12 cellular contexts compared by ENCODE assay signal in the genomic region with DNA sequence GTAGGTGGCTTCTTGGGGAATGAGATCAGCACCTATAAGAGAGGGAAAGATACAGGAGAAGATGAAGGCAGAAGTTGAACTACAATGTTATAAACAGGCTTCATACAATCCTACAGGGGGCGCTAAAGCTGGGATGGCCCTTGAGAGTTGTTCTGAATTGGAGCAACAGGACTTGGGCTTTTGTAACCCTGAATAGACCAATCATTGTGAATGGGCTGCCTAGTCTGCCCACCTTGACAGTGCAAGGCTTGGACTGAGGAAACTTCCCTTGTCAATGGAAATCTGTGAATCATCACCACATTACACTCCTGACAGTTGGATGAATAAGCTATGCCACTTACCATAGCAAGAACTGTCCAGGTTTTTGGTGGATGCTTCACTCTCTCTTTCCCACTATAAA.
DNase-seq lines count a peak whose midpoint lies in the region; ATAC-seq, FAIRE-seq and TF ChIP-seq lines count a peak whose summit lies in the region.
"Had no signal": no experiment of that assay in that cellular context is flagged by ENCODE, and none has a peak within 500 bp of the region (broad histone marks: within the 10 kb centered on the region; RNA-seq: fewer than 3 reads in every experiment).

No MANE protein-coding gene starts in this region.

- H3K79me2 ChIP-seq in HepG2 (ENCODE audit: insufficient read depth, low read length) (no peaks in the 10 kb centered on the region), smooth muscle cell (ENCODE audit: low read depth) (no peaks in the 10 kb centered on the region)

- TF ChIP-seq EP300 in HepG2 (IDR thresholded peaks at IDR 0.05; ENCODE audit: low read depth in 2 of 2, low read length in 2 of 2) (no peak), HepG2 (CRISPR knock-in tag; IDR thresholded peaks at IDR 0.05; ENCODE audit: borderline replicate concordance) (no peak)

- no peaks in the 10 kb centered on the region for H3F3A ChIP-seq in smooth muscle cell (ENCODE audit: low read depth)

- no peaks in the 10 kb centered on the region; a peak in 1 of 5 replicates for H3K27me3 ChIP-seq in HepG2 (ENCODE audit: control insufficient read depth in 1 of 2, insufficient read depth in 2 of 2, low read length in 2 of 2)
- no peaks in the 10 kb centered on the region for H3K27me3 ChIP-seq in right lobe of liver
- H3K27me3 ChIP-seq in smooth muscle cell (ENCODE audit: low read depth) = no peaks in the 10 kb centered on the region
- no peaks in the 10 kb centered on the region for H3K27me3 ChIP-seq in colonic mucosa
- H3K27me3 ChIP-seq: BLaER1 had no signal

- intact Hi-C loops in HepG2 (cut with micrococcal nuclease; ENCODE audit: unreplicated experiment) = loop anchor here (10.0 kb wide), 1 partner anchor 99 kb away; no protein-coding TSS in a partner anchor
- intact Hi-C loops in right lobe of liver (cut with DNase I) = no loop called here
- intact Hi-C loops in colonic mucosa (cut with DNase I) = no loop called here

- TF ChIP-seq POLR2A in HepG2 (IDR thresholded peaks at IDR 0.05; ENCODE audit: insufficient read depth in 1 of 2, low read depth in 2 of 2, low read length in 2 of 2) = no peak
- TF ChIP-seq POLR2A in right lobe of liver (IDR thresholded peaks at IDR 0.05) = no peak

- no peak for FAIRE-seq in HepG2 (lab: Jason Lieb, UNC)

- peak; percentile 9 for DNase-seq in HepG2 (ENCODE audit: low spot score)
- no peak for DNase-seq in right lobe of liver
- DNase-seq in NAMALWA (ENCODE audit: low spot score) = peak; percentile 41
- no peak for DNase-seq in choroid plexus epithelial cell (ENCODE audit: low read depth)
- DNase-seq in smooth muscle cell (lab: John Stamatoyannopoulos, UW; ENCODE audit: unreplicated experiment) = no peak
- DNase-seq in NCI-H2227 treated with DMSO at 0.1 percent for 48 hours (lab: John Stamatoyannopoulos, UW) = no peak
- no peak for DNase-seq in colonic mucosa
- no peak for DNase-seq in coronary artery (ENCODE audit: low spot score)
- DNase-seq: NCI-H510A treated with DMSO at 0.1 percent for 48 hours, T-cell had no signal

- POLR2A ChIA-PET in HepG2 (lab: Yijun Ruan, JAX) = no interaction called here

- 0% methylated on average over 1 of the region's 1 CpG for WGBS in HepG2 (ENCODE audit: low lambda C conversion rate)
- WGBS in right lobe of liver (ENCODE audit: insufficient coverage, low coverage, low lambda C conversion rate, missing lambda C conversion rate) = 20% methylated on average over 1 of the region's 1 CpG
- WGBS in smooth muscle cell (ENCODE audit: low lambda C conversion rate) = 0% methylated on average over 1 of the region's 1 CpG

- ATAC-seq in HepG2 = no peak; the same call in 2 of the 3 replicates
- ATAC-seq in right lobe of liver = no peak
- ATAC-seq: T-cell had no signal

- TF ChIP-seq CTCF in HepG2 (CRISPR knock-in tag; IDR thresholded peaks at IDR 0.05) (peak; percentile 26; the same call in 1 of the 2 replicates), right lobe of liver (IDR thresholded peaks at IDR 0.05) (peak in 2 of 4 donors; percentile 12 to 21), choroid plexus epithelial cell (conservative IDR thresholded peaks at IDR 0.05; ENCODE audit: low read depth, low read length) (peak; percentile 30), smooth muscle cell (IDR thresholded peaks at IDR 0.05; ENCODE audit: borderline replicate concordance, insufficient read depth, poor library complexity, severe bottlenecking) (peak; percentile 27), colonic mucosa (IDR thresholded peaks at IDR 0.05) (no peak), coronary artery (IDR thresholded peaks at IDR 0.05) (no peak)

- no peaks in the 10 kb centered on the region for H3K36me3 ChIP-seq in HepG2 (replicated peaks in 1 of 2; ENCODE audit: control insufficient read depth in 1 of 2, insufficient read depth in 2 of 2, low read length in 2 of 2)
- H3K36me3 ChIP-seq in right lobe of liver = no peaks in the 10 kb centered on the region
- H3K36me3 ChIP-seq in smooth muscle cell (ENCODE audit: low read depth) = no peaks in the 10 kb centered on the region
- H3K36me3 ChIP-seq in colonic mucosa = no peaks in the 10 kb centered on the region
- H3K36me3 ChIP-seq: BLaER1 had no signal

- no peaks in the 10 kb centered on the region for H3K9me3 ChIP-seq in HepG2 (ENCODE audit: low read length)
- H3K9me3 ChIP-seq in right lobe of liver = no peaks in the 10 kb centered on the region
- H3K9me3 ChIP-seq in smooth muscle cell (replicated peaks; ENCODE audit: low read depth) = no peaks in the 10 kb centered on the region
- no peaks in the 10 kb centered on the region for H3K9me3 ChIP-seq in colonic mucosa
- H3K9me3 ChIP-seq: BLaER1 had no signal

- H3K4me1 ChIP-seq in HepG2 (ENCODE audit: insufficient read depth, low read length) (no peaks in the 10 kb centered on the region), right lobe of liver (no peaks in the 10 kb centered on the region), smooth muscle cell (ENCODE audit: low read depth) (no peaks in the 10 kb centered on the region), colonic mucosa (no peaks in the 10 kb centered on the region)
- H3K4me1 ChIP-seq: BLaER1 had no signal

- in situ Hi-C loops in HepG2 (cut with HindIII; ENCODE audit: extremely low pct_ligation_motif_present, low pct_unique_long_range_greater_than_20kb) = no loop called here

- CTCF ChIA-PET in HepG2 (lab: Yijun Ruan, JAX; ENCODE audit: low intra/inter-chr PET ratio, low total read pairs) = no interaction called here

- H4K20me1 ChIP-seq in HepG2 (ENCODE audit: insufficient read depth, low read length) (no peaks in the 10 kb centered on the region), smooth muscle cell (ENCODE audit: low read depth) (no peaks in the 10 kb centered on the region)
- H4K20me1 ChIP-seq: BLaER1 had no signal

- H2AFZ ChIP-seq in HepG2 (ENCODE audit: low read length) (no peak overlapping the region), smooth muscle cell (ENCODE audit: low read depth) (no peak overlapping the region)

- H3K9ac ChIP-seq in HepG2 (ENCODE audit: insufficient read depth, low read depth, low read length) = no peak overlapping the region
- H3K9ac ChIP-seq in smooth muscle cell (ENCODE audit: low read depth) = no peak overlapping the region
- no peak overlapping the region for H3K9ac ChIP-seq in colonic mucosa (ENCODE audit: low read depth in 2 of 2, low read length in 2 of 2)
- H3K9ac ChIP-seq: BLaER1 had no signal

- BruUV-seq in HepG2 (replicated peaks; lab: Mats Ljungman, UMichigan) = no TSS peak

- no peak overlapping the region for H3K4me2 ChIP-seq in HepG2 (ENCODE audit: low read depth, low read length)
- H3K4me2 ChIP-seq in smooth muscle cell = no peak overlapping the region
- H3K4me2 ChIP-seq: BLaER1 had no signal

- no peak for TF ChIP-seq RAD21 in HepG2 (CRISPR knock-in tag; IDR thresholded peaks at IDR 0.05)

- H3K4me3 ChIP-seq in HepG2 (replicated peaks in 1 of 3; ENCODE audit: insufficient read depth in 1 of 3, low read depth in 2 of 3, low read length in 3 of 3) (no peak overlapping the region), right lobe of liver (no peak overlapping the region), choroid plexus epithelial cell (ENCODE audit: low read depth, low read length) (no peak overlapping the region), smooth muscle cell (no peak overlapping the region), colonic mucosa (no peak overlapping the region), coronary artery (no peak overlapping the region)
- H3K4me3 ChIP-seq: BLaER1, lung had no signal

- H3K27ac ChIP-seq in HepG2 (ENCODE audit: extremely low read length, insufficient read depth, low read length) (no peak overlapping the region), right lobe of liver (no peak overlapping the region), smooth muscle cell (ENCODE audit: low read depth) (no peak overlapping the region), colonic mucosa (no peak overlapping the region), coronary artery (no peak overlapping the region)
- H3K27ac ChIP-seq: BLaER1 had no signal

TF ChIP-seq in HepG2, 621 proteins besides CTCF, POLR2A, EP300 and RAD21:
- TF ChIP-seq ZNF282 (IDR thresholded peaks at IDR 0.05; ENCODE audit: partially characterized antibody) = no peak
- no peak for TF ChIP-seq NFKBIZ (CRISPR knock-in tag; IDR thresholded peaks at IDR 0.05)
- TF ChIP-seq, protein P1, sequence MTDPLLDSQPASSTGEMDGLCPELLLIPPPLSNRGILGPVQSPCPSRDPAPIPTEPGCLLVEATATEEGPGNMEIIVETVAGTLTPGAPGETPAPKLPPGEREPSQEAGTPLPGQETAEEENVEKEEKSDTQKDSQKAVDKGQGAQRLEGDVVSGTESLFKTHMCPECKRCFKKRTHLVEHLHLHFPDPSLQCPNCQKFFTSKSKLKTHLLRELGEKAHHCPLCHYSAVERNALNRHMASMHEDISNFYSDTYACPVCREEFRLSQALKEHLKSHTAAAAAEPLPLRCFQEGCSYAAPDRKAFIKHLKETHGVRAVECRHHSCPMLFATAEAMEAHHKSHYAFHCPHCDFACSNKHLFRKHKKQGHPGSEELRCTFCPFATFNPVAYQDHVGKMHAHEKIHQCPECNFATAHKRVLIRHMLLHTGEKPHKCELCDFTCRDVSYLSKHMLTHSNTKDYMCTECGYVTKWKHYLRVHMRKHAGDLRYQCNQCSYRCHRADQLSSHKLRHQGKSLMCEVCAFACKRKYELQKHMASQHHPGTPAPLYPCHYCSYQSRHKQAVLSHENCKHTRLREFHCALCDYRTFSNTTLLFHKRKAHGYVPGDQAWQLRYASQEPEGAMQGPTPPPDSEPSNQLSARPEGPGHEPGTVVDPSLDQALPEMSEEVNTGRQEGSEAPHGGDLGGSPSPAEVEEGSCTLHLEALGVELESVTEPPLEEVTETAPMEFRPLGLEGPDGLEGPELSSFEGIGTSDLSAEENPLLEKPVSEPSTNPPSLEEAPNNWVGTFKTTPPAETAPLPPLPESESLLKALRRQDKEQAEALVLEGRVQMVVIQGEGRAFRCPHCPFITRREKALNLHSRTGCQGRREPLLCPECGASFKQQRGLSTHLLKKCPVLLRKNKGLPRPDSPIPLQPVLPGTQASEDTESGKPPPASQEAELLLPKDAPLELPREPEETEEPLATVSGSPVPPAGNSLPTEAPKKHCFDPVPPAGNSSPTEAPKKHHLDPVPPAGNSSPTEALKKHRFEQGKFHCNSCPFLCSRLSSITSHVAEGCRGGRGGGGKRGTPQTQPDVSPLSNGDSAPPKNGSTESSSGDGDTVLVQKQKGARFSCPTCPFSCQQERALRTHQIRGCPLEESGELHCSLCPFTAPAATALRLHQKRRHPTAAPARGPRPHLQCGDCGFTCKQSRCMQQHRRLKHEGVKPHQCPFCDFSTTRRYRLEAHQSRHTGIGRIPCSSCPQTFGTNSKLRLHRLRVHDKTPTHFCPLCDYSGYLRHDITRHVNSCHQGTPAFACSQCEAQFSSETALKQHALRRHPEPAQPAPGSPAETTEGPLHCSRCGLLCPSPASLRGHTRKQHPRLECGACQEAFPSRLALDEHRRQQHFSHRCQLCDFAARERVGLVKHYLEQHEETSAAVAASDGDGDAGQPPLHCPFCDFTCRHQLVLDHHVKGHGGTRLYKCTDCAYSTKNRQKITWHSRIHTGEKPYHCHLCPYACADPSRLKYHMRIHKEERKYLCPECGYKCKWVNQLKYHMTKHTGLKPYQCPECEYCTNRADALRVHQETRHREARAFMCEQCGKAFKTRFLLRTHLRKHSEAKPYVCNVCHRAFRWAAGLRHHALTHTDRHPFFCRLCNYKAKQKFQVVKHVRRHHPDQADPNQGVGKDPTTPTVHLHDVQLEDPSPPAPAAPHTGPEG (CRISPR knock-in tag; IDR thresholded peaks at IDR 0.05) = no peak

Comparison
In these comparisons a context has a peak if more than half of its experiments do, and no peak if none do; other contexts are left out.
1. DNase-seq: peak in HepG2 (single experiment) and NAMALWA (single experiment); none in right lobe of liver (0 of 3), choroid plexus epithelial cell (single experiment), smooth muscle cell (single experiment), NCI-H2227 treated with DMSO at 0.1 percent for 48 hours (single experiment), colonic mucosa (single experiment) and coronary artery (single experiment).
2. CTCF ChIP-seq: peak in HepG2 (single experiment), choroid plexus epithelial cell (single experiment) and smooth muscle cell (single experiment); none in colonic mucosa (single experiment) and coronary artery (single experiment).